ENCODE assay signal across 11 cellular contexts in the genomic region with DNA sequence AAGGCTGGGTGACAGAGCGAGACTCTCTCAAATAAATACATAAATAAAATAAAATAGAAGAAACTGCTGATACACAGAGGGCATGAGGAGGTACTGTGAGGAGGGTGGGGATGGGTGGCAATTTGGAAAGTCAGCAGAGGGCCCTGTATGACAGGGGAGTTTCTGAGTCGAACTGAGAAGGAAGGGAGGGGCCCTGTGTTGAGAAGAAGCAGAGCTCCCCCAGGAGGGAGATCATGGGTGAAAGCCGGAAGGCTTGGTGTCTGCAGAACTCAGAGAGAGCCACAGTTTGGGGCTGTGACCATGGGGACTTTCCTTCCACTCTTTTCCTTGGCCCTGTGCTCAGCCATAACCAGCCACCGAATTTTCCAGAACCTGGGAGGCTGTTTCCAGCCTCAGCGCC. TPM values are rescaled to one million over a fixed set of nuclear protein-coding genes. Genes with fewer than 3 reads are reported as not detected.
DNase-seq lines count a peak whose midpoint lies in the region; ATAC-seq and TF ChIP-seq lines count a peak whose summit lies in the region.
"Had no signal": no experiment of that assay in that cellular context is flagged by ENCODE, and none has a peak within 500 bp of the region (broad histone marks: within the 10 kb centered on the region; RNA-seq: fewer than 3 reads in every experiment).

No MANE protein-coding gene starts in this region.

- TF ChIP-seq CTCF in nephron progenitor cell (IDR thresholded peaks at IDR 0.05) = no peak

- H3K4me3 Mint-ChIP-seq in natural killer cell treated with Interleukin-12 subunit alpha and Interleukin-12 subunit beta and Interleukin-15 and Interleukin-18, amount 100 ng/mL, for 72 hours = peak overlapping the region; percentile 27
- H3K4me3 Mint-ChIP-seq in nephron progenitor cell = no peak overlapping the region

- H3K4me3 ChIP-seq in BLaER1 treated with 17β-estradiol and CSF1 and Interleukin-3, amounts not matched to agents 10 nM and 100 nM = no peak overlapping the region

- peaks cover 61 to 65% of the 10 kb centered on the region in 2 donors for H3K4me1 Mint-ChIP-seq in natural killer cell treated with Interleukin-12 subunit alpha and Interleukin-12 subunit beta and Interleukin-15 and Interleukin-18, amount 100 ng/mL, for 72 hours (ENCODE audit: low read depth in 2 of 2)
- H3K4me1 Mint-ChIP-seq in nephron progenitor cell = peaks cover 61% of the 10 kb centered on the region

- H3K27ac Mint-ChIP-seq in natural killer cell treated with Interleukin-12 subunit alpha and Interleukin-12 subunit beta and Interleukin-15 and Interleukin-18, amount 100 ng/mL, for 72 hours = peak overlapping the region; percentile 73 to 75
- H3K27ac Mint-ChIP-seq in nephron progenitor cell = no peak overlapping the region

- no peaks in the 10 kb centered on the region for H3K36me3 ChIP-seq in BLaER1 treated with 17β-estradiol and CSF1 and Interleukin-3, amounts not matched to agents 10 nM and 100 nM

- no peak overlapping the region for H3K27ac ChIP-seq in BLaER1 treated with 17β-estradiol and CSF1 and Interleukin-3, amounts not matched to agents 10 nM and 100 nM
- H3K27ac ChIP-seq: C4-2B had no signal

- peaks cover 68 to 82% (median 78%) of the 10 kb centered on the region in 10 experiments for H3K4me1 ChIP-seq in BLaER1 treated with 17β-estradiol and CSF1 and Interleukin-3, amounts not matched to agents 10 nM and 100 nM

- peak; percentile 76 for DNase-seq in activated effector memory CD4-positive, alpha-beta T cell treated with anti-CD3 and anti-CD28 coated beads, Interleukin-2, amount 50 U/mL, for 16 hours
- peak; percentile 69 for DNase-seq in natural killer cell treated with Interleukin-12 subunit alpha and Interleukin-12 subunit beta and Interleukin-15 and Interleukin-18, amount 100 ng/mL, for 72 hours (ENCODE audit: low spot score)
- DNase-seq in HK-2 (ENCODE audit: unreplicated experiment) (no peak), left lobe of liver (ENCODE audit: low spot score) (no peak), nephron progenitor cell (no peak), DMS153 (lab: John Stamatoyannopoulos, UW) (no peak)
- DNase-seq: NCI-H1092, NCI-H774 had no signal

- H3K27me3 Mint-ChIP-seq in natural killer cell treated with Interleukin-12 subunit alpha and Interleukin-12 subunit beta and Interleukin-15 and Interleukin-18, amount 100 ng/mL, for 72 hours = peaks cover 0 to 6% of the 10 kb centered on the region in 2 donors
- H3K27me3 Mint-ChIP-seq in nephron progenitor cell (ENCODE audit: low read depth, poor library complexity) = peaks cover 6% of the 10 kb centered on the region

- H4K20me1 ChIP-seq in BLaER1 treated with 17β-estradiol and CSF1 and Interleukin-3, amounts not matched to agents 10 nM and 100 nM = peaks cover 0 to 22% (median 0%) of the 10 kb centered on the region in 11 experiments; a peak in 5 of 22 replicates

- H3K27me3 ChIP-seq in BLaER1 treated with 17β-estradiol and CSF1 and Interleukin-3, amounts not matched to agents 10 nM and 100 nM = peaks cover 0 to 15% (median 0%) of the 10 kb centered on the region in 11 experiments; a peak in 6 of 22 replicates

- ATAC-seq in GM18909 (IDR thresholded peaks at IDR 0.05; ENCODE audit: poor library complexity, unreplicated experiment) (peak; percentile 29), left lobe of liver (no peak)
- peak; percentile 46 to 60 for ATAC-seq in natural killer cell treated with Interleukin-12 subunit alpha and Interleukin-12 subunit beta and Interleukin-15 and Interleukin-18, amount 100 ng/mL, for 72 hours

- H3K36me3 Mint-ChIP-seq in natural killer cell treated with Interleukin-12 subunit alpha and Interleukin-12 subunit beta and Interleukin-15 and Interleukin-18, amount 100 ng/mL, for 72 hours = no peaks in the 10 kb centered on the region
- H3K36me3 Mint-ChIP-seq in nephron progenitor cell (ENCODE audit: low read depth) = no peaks in the 10 kb centered on the region

- peak overlapping the region in 10 of 11 experiments; percentile 2 to 76 (median 63); a peak in 17 of 22 replicates for H3K4me2 ChIP-seq in BLaER1 treated with 17β-estradiol and CSF1 and Interleukin-3, amounts not matched to agents 10 nM and 100 nM

- H3K9me3 ChIP-seq in BLaER1 treated with 17β-estradiol and CSF1 and Interleukin-3, amounts not matched to agents 10 nM and 100 nM (replicated peaks in 1 of 11) = no peaks in the 10 kb centered on the region

- H3K9ac ChIP-seq in BLaER1 treated with 17β-estradiol and CSF1 and Interleukin-3, amounts not matched to agents 10 nM and 100 nM = no peak overlapping the region

- no peaks in the 10 kb centered on the region for H3K9me3 Mint-ChIP-seq in natural killer cell treated with Interleukin-12 subunit alpha and Interleukin-12 subunit beta and Interleukin-15 and Interleukin-18, amount 100 ng/mL, for 72 hours
- no peaks in the 10 kb centered on the region for H3K9me3 Mint-ChIP-seq in nephron progenitor cell

RNA-seq across cellular contexts. Expression of a gene that starts 24.8 kb away (rescaled TPM):
- total RNA-seq in natural killer cell treated with Interleukin-12 subunit alpha and Interleukin-12 subunit beta and Interleukin-15 and Interleukin-18, amount 100 ng/mL, for 72 hours = 1 to 10 TPM; 7.2 to 9.1 TPM
- total RNA-seq in left lobe of liver = 1.3 TPM

Comparison
In these comparisons a context has a peak if more than half of its experiments do, and no peak if none do; other contexts are left out.
1. DNase-seq: peak in activated effector memory CD4-positive, alpha-beta T cell treated with anti-CD3 and anti-CD28 coated beads, Interleukin-2, amount 50 U/mL, for 16 hours (single experiment) and natural killer cell treated with Interleukin-12 subunit alpha and Interleukin-12 subunit beta and Interleukin-15 and Interleukin-18, amount 100 ng/mL, for 72 hours (single experiment); none in HK-2 (single experiment), left lobe of liver (single experiment), nephron progenitor cell (single experiment) and DMS153 (single experiment).